ENCODE assay signal across 8 cellular contexts in genomic region chr17:46977348-46977747, GRCh38. TPM values are rescaled to one million over a fixed set of nuclear protein-coding genes. Genes with fewer than 3 reads are reported as not detected.
DNase-seq lines count a peak whose midpoint lies in the region; ATAC-seq and TF ChIP-seq lines count a peak whose summit lies in the region.

No MANE protein-coding gene starts in this region.

- no peaks in the 10 kb centered on the region for H3K36me3 ChIP-seq in Karpas-422 (ENCODE audit: insufficient read depth, low read length)

- H3K4me1 ChIP-seq in Karpas-422 (ENCODE audit: low read length): peaks cover 3% of the 10 kb centered on the region; the same call in 1 of the 2 replicates

- no peak for ATAC-seq in GM19023 (IDR thresholded peaks at IDR 0.05; ENCODE audit: unreplicated experiment)
- no peak for ATAC-seq in GM19395 (IDR thresholded peaks at IDR 0.05; ENCODE audit: unreplicated experiment)
- no peak for ATAC-seq in activated T-cell treated with anti-CD3 and anti-CD28 coated beads, Interleukin-2, amount 50 U/mL, for 72 hours (replicated peaks in 1 of 2)
- no peak for ATAC-seq in GM18520 (IDR thresholded peaks at IDR 0.05; ENCODE audit: unreplicated experiment)

- no peaks in the 10 kb centered on the region for H4K20me1 ChIP-seq in Karpas-422 (ENCODE audit: insufficient read depth, low read depth, low read length)

- TF ChIP-seq CTCF in astrocyte of the cerebellum (IDR thresholded peaks at IDR 0.05; ENCODE audit: low read depth, low read length, missing control alignments) (peak; percentile 56), mesothelial cell of epicardium (IDR thresholded peaks at IDR 0.05; ENCODE audit: unreplicated experiment) (peak; percentile 17)

- in situ Hi-C loops in astrocyte of the cerebellum (cut with HindIII; ENCODE audit: low sequenced_read_pairs): no loop called here

- no peak overlapping the region for H3K27ac Mint-ChIP-seq in mesothelial cell of epicardium
- H3K27ac Mint-ChIP-seq in activated T-cell treated with anti-CD3 and anti-CD28 coated beads, Interleukin-2, amount 50 U/mL, for 72 hours: no peak overlapping the region

- DNase-seq in DMS 273 (lab: John Stamatoyannopoulos, UW; ENCODE audit: unreplicated experiment) (peak; percentile 94), Karpas-422 (peak; percentile 47), astrocyte of the cerebellum (ENCODE audit: low read depth) (no peak), mesothelial cell of epicardium (ENCODE audit: low spot score in 2 of 2, unreplicated experiment in 2 of 2) (peak in 1 of 2 experiments; percentile 54)
- no peak for DNase-seq in activated T-cell treated with anti-CD3 and anti-CD28 coated beads, Interleukin-2, amount 50 U/mL, for 72 hours

- H3K27me3 ChIP-seq in Karpas-422 (ENCODE audit: low read length): no peaks in the 10 kb centered on the region

- H3K4me3 Mint-ChIP-seq in mesothelial cell of epicardium: peak overlapping the region; percentile 78
- H3K4me3 Mint-ChIP-seq in activated T-cell treated with anti-CD3 and anti-CD28 coated beads, Interleukin-2, amount 50 U/mL, for 72 hours: peak overlapping the region in 1 of 2 donors; percentile 89

- H3K4me1 Mint-ChIP-seq in mesothelial cell of epicardium: peaks cover 9% of the 10 kb centered on the region
- H3K4me1 Mint-ChIP-seq in activated T-cell treated with anti-CD3 and anti-CD28 coated beads, Interleukin-2, amount 50 U/mL, for 72 hours (ENCODE audit: low read depth): peaks cover 14% of the 10 kb centered on the region

- H3K9ac ChIP-seq in Karpas-422 (ENCODE audit: low read length): no peak overlapping the region

- H3K9me3 ChIP-seq in Karpas-422 (ENCODE audit: low read length): no peaks in the 10 kb centered on the region

- H3K4me2 ChIP-seq in Karpas-422 (ENCODE audit: low read depth, low read length, poor library complexity, severe bottlenecking): no peak overlapping the region

- H3K36me3 Mint-ChIP-seq in mesothelial cell of epicardium: no peaks in the 10 kb centered on the region
- peaks cover 0 to 2% of the 10 kb centered on the region in 2 donors for H3K36me3 Mint-ChIP-seq in activated T-cell treated with anti-CD3 and anti-CD28 coated beads, Interleukin-2, amount 50 U/mL, for 72 hours (ENCODE audit: insufficient read depth in 2 of 2)

- H2AFZ ChIP-seq in Karpas-422 (ENCODE audit: low read length): no peak overlapping the region

- H3K9me3 Mint-ChIP-seq in mesothelial cell of epicardium: no peaks in the 10 kb centered on the region
- H3K9me3 Mint-ChIP-seq in activated T-cell treated with anti-CD3 and anti-CD28 coated beads, Interleukin-2, amount 50 U/mL, for 72 hours: no peaks in the 10 kb centered on the region

- H3K9me2 ChIP-seq in Karpas-422 (replicated peaks; ENCODE audit: insufficient read depth, low read length): no peaks in the 10 kb centered on the region

- no peak overlapping the region for H3K4me3 ChIP-seq in Karpas-422 (ENCODE audit: low read length)
- no peak overlapping the region for H3K4me3 ChIP-seq in astrocyte of the cerebellum (ENCODE audit: low read depth, low read length)

- peaks cover 78% of the 10 kb centered on the region for H3K27me3 Mint-ChIP-seq in mesothelial cell of epicardium (ENCODE audit: low read depth)
- H3K27me3 Mint-ChIP-seq in activated T-cell treated with anti-CD3 and anti-CD28 coated beads, Interleukin-2, amount 50 U/mL, for 72 hours (ENCODE audit: low read depth): peaks cover 46% of the 10 kb centered on the region

- H3K79me2 ChIP-seq in Karpas-422 (ENCODE audit: low read length): no peaks in the 10 kb centered on the region

- no peak overlapping the region for H3K27ac ChIP-seq in Karpas-422 (ENCODE audit: low read length)

RNA-seq across cellular contexts. Expression of gene RPRML, which starts 1.7 kb away (rescaled TPM):
- not detected in 2 replicates for total RNA-seq in Karpas-422 (2014; rRNA removed; shearing (Covaris generic); ENCODE audit: low replicate concordance)
- not detected in 3 replicates for total RNA-seq in mesothelial cell of epicardium
- total RNA-seq in activated T-cell treated with anti-CD3 and anti-CD28 coated beads, Interleukin-2, amount 50 U/mL, for 72 hours: not detected

RNA-seq across cellular contexts. Expression of gene GOSR2, which starts 54.4 kb away (rescaled TPM):
- 36.8 and 59.1 TPM in 2 replicates for total RNA-seq in Karpas-422 (2014; rRNA removed; shearing (Covaris generic); ENCODE audit: low replicate concordance)
- 87.3 to 90.9 TPM (median 88.4 TPM) in 3 replicates for total RNA-seq in mesothelial cell of epicardium
- total RNA-seq in activated T-cell treated with anti-CD3 and anti-CD28 coated beads, Interleukin-2, amount 50 U/mL, for 72 hours: 10 to 100 TPM; 41.3 to 45.9 TPM

Comparison
In these comparisons a context has a peak if more than half of its experiments do, and no peak if none do; other contexts are left out.
1. DNase-seq: peak in DMS 273 (single experiment) and Karpas-422 (single experiment); none in astrocyte of the cerebellum (single experiment) and activated T-cell treated with anti-CD3 and anti-CD28 coated beads, Interleukin-2, amount 50 U/mL, for 72 hours (0 of 2).